23 cellular contexts compared by ENCODE assay signal in genomic region chr2:241618836-241619235, GRCh38. TPM values are rescaled to one million over a fixed set of nuclear protein-coding genes. Genes with fewer than 3 reads are reported as not detected.
DNase-seq lines count a peak whose midpoint lies in the region; ATAC-seq and TF ChIP-seq lines count a peak whose summit lies in the region.
"Had no signal": no experiment of that assay in that cellular context is flagged by ENCODE, and none has a peak within 500 bp of the region (broad histone marks: within the 10 kb centered on the region; RNA-seq: fewer than 3 reads in every experiment).

No MANE protein-coding gene starts in this region.

- no peak for TF ChIP-seq POLR2A in right lobe of liver (IDR thresholded peaks at IDR 0.05)

- H3K4me1 ChIP-seq in DND-41 (ENCODE audit: insufficient read depth, low read length) (peaks cover 27% of the 10 kb centered on the region), right lobe of liver (peaks cover 0 to 9% (median 0%) of the 10 kb centered on the region in 4 donors)

- no peak overlapping the region for H3K4me3 Mint-ChIP-seq in activated naive CD8-positive, alpha-beta T cell
- H3K4me3 Mint-ChIP-seq in activated naive CD8-positive, alpha-beta T cell treated with anti-CD3 and anti-CD28 coated beads for 36 hours = no peak overlapping the region
- H3K4me3 Mint-ChIP-seq in activated CD4-positive, alpha-beta memory T cell treated with anti-CD3 and anti-CD28 coated beads for 36 hours = no peak overlapping the region
- no peak overlapping the region for H3K4me3 Mint-ChIP-seq in naive thymus-derived CD8-positive, alpha-beta T cell
- H3K4me3 Mint-ChIP-seq: stimulated activated naive B cell treated with anti-CD40 and anti-IgM and Interleukin-4, amounts not matched to agents 10 μg/mL and 1 μg/mL and 100 μg/mL, for 72 hours had no signal

- peaks cover 73% of the 10 kb centered on the region for H3K79me2 ChIP-seq in DND-41 (ENCODE audit: insufficient read depth, low read length)

- H3K27ac ChIP-seq in DND-41 (ENCODE audit: low read length) (peak overlapping the region; percentile 82), right lobe of liver (no peak overlapping the region)
- H3K27ac ChIP-seq: tibial nerve had no signal

- no peaks in the 10 kb centered on the region for H3K27me3 Mint-ChIP-seq in activated naive CD8-positive, alpha-beta T cell
- H3K27me3 Mint-ChIP-seq in activated naive CD8-positive, alpha-beta T cell treated with anti-CD3 and anti-CD28 coated beads for 36 hours = no peaks in the 10 kb centered on the region
- no peaks in the 10 kb centered on the region for H3K27me3 Mint-ChIP-seq in activated CD4-positive, alpha-beta memory T cell treated with anti-CD3 and anti-CD28 coated beads for 36 hours
- no peaks in the 10 kb centered on the region for H3K27me3 Mint-ChIP-seq in naive thymus-derived CD8-positive, alpha-beta T cell
- H3K27me3 Mint-ChIP-seq: stimulated activated naive B cell treated with anti-CD40 and anti-IgM and Interleukin-4, amounts not matched to agents 10 μg/mL and 1 μg/mL and 100 μg/mL, for 72 hours; T-cell had no signal

- TF ChIP-seq CTCF in DND-41 (IDR thresholded peaks at IDR 0.05; ENCODE audit: borderline replicate concordance, extremely low read depth, low read length, poor library complexity, severe bottlenecking) = no peak
- no peak for TF ChIP-seq CTCF in right lobe of liver (IDR thresholded peaks at IDR 0.05)

- POLR2A ChIA-PET in activated CD4-positive, alpha-beta memory T cell treated with anti-CD3 and anti-CD28 coated beads for 36 hours (lab: Charles Lee) = no interaction called here
- POLR2A ChIA-PET in naive thymus-derived CD8-positive, alpha-beta T cell (lab: Charles Lee) = interaction anchor here (1.1 kb wide), 1 partner anchor 83 kb away, joined by 3 read pairs; the partner anchor contains the start of gene ING5

- H3K9me3 ChIP-seq in DND-41 (ENCODE audit: insufficient read depth, low read length, severe bottlenecking) (no peaks in the 10 kb centered on the region), right lobe of liver (no peaks in the 10 kb centered on the region)
- H3K9me3 ChIP-seq: left lung, mucosa of descending colon, tibial nerve had no signal

- H2AFZ ChIP-seq in DND-41 (ENCODE audit: low read depth, low read length) = no peak overlapping the region

- H3K36me3 ChIP-seq in DND-41 (ENCODE audit: insufficient read depth, low read length) = peaks cover 45% of the 10 kb centered on the region
- H3K36me3 ChIP-seq in right lobe of liver = peaks cover 0 to 5% (median 0%) of the 10 kb centered on the region in 4 donors

- 90% methylated on average over 2 of the region's 12 CpGs for WGBS in right lobe of liver (ENCODE audit: insufficient coverage, low coverage, low lambda C conversion rate, missing lambda C conversion rate)

- H3K4me3 ChIP-seq in DND-41 (ENCODE audit: low read depth in 1 of 2, low read length in 2 of 2) = no peak overlapping the region
- no peak overlapping the region for H3K4me3 ChIP-seq in right lobe of liver
- H3K4me3 ChIP-seq: left lung, mucosa of descending colon, tibial nerve had no signal

- peaks cover 23% of the 10 kb centered on the region for H4K20me1 ChIP-seq in DND-41 (ENCODE audit: insufficient read depth, low read length)

- peaks cover 49% of the 10 kb centered on the region for H3K4me1 Mint-ChIP-seq in activated naive CD8-positive, alpha-beta T cell (ENCODE audit: low read depth)
- H3K4me1 Mint-ChIP-seq in activated naive CD8-positive, alpha-beta T cell treated with anti-CD3 and anti-CD28 coated beads for 36 hours = peaks cover 31% of the 10 kb centered on the region
- H3K4me1 Mint-ChIP-seq in activated CD4-positive, alpha-beta memory T cell treated with anti-CD3 and anti-CD28 coated beads for 36 hours (ENCODE audit: low read depth) = peaks cover 47% of the 10 kb centered on the region
- peaks cover 18 to 41% (median 39%) of the 10 kb centered on the region in 4 donors for H3K4me1 Mint-ChIP-seq in naive thymus-derived CD8-positive, alpha-beta T cell

- no peak for DNase-seq in activated naive CD8-positive, alpha-beta T cell treated with anti-CD3 and anti-CD28 coated beads for 36 hours
- no peak for DNase-seq in DND-41
- DNase-seq in activated CD4-positive, alpha-beta memory T cell treated with anti-CD3 and anti-CD28 coated beads for 36 hours = no peak
- DNase-seq in naive thymus-derived CD8-positive, alpha-beta T cell = no peak
- DNase-seq in right lobe of liver = no peak
- no peak for DNase-seq in AG08395 (ENCODE audit: low spot score)
- DNase-seq: activated CD8-positive, alpha-beta memory T cell treated with anti-CD3 and anti-CD28 coated beads for 24 hours; activated effector memory CD4-positive, alpha-beta T cell treated with anti-CD3 and anti-CD28 coated beads, Interleukin-2, amount 50 U/mL, for 16 hours; cerebellar nuclear complex; COR-L47; Kasumi-1; mucosa of descending colon; NCI-H1105 treated with DMSO at 0.1 percent for 48 hours; NCI-H2107; NCI-H510A treated with DMSO at 0.1 percent for 48 hours; SHP77 treated with DMSO at 0.1 percent for 48 hours; stimulated activated naive B cell treated with anti-CD40 and anti-IgM and Interleukin-4, amounts not matched to agents 10 μg/mL and 1 μg/mL and 100 μg/mL, for 72 hours; T-cell had no signal

- H3K4me2 ChIP-seq in DND-41 (ENCODE audit: insufficient read depth, low read length) = peak overlapping the region; percentile 83

- peaks cover 3% of the 10 kb centered on the region for H3K9me3 Mint-ChIP-seq in activated naive CD8-positive, alpha-beta T cell (ENCODE audit: low read depth)
- H3K9me3 Mint-ChIP-seq in activated naive CD8-positive, alpha-beta T cell treated with anti-CD3 and anti-CD28 coated beads for 36 hours = peaks cover 8% of the 10 kb centered on the region
- peaks cover 15% of the 10 kb centered on the region for H3K9me3 Mint-ChIP-seq in activated CD4-positive, alpha-beta memory T cell treated with anti-CD3 and anti-CD28 coated beads for 36 hours
- peaks cover 0 to 3% (median 0%) of the 10 kb centered on the region in 9 donors for H3K9me3 Mint-ChIP-seq in naive thymus-derived CD8-positive, alpha-beta T cell
- H3K9me3 Mint-ChIP-seq: T-cell had no signal

- peak overlapping the region; percentile 28 for H3K27ac Mint-ChIP-seq in activated naive CD8-positive, alpha-beta T cell
- no peak overlapping the region for H3K27ac Mint-ChIP-seq in activated naive CD8-positive, alpha-beta T cell treated with anti-CD3 and anti-CD28 coated beads for 36 hours
- H3K27ac Mint-ChIP-seq in activated CD4-positive, alpha-beta memory T cell treated with anti-CD3 and anti-CD28 coated beads for 36 hours = peak overlapping the region; percentile 87
- H3K27ac Mint-ChIP-seq in naive thymus-derived CD8-positive, alpha-beta T cell = peak overlapping the region in 7 of 10 donors; percentile 4 to 96 (median 89)

- H3K9ac ChIP-seq in DND-41 (ENCODE audit: low read depth, low read length) = peak overlapping the region; percentile 58

- no peaks in the 10 kb centered on the region for H3K27me3 ChIP-seq in DND-41 (ENCODE audit: insufficient read depth, low read length, poor library complexity)
- H3K27me3 ChIP-seq in right lobe of liver = no peaks in the 10 kb centered on the region
- H3K27me3 ChIP-seq: left lung, tibial nerve had no signal

- ATAC-seq in DND-41 (ENCODE audit: insufficient read depth, low read depth) = no peak
- ATAC-seq in naive thymus-derived CD8-positive, alpha-beta T cell = no peak
- no peak for ATAC-seq in right lobe of liver
- no peak for ATAC-seq in HG02571 (IDR thresholded peaks at IDR 0.05; ENCODE audit: unreplicated experiment)
- ATAC-seq: left lung; mucosa of descending colon; sciatic nerve; stimulated activated naive B cell treated with anti-CD40 and anti-IgM and Interleukin-4, amounts not matched to agents 10 μg/mL and 1 μg/mL and 100 μg/mL, for 72 hours; T-cell had no signal

- H3K36me3 Mint-ChIP-seq in activated naive CD8-positive, alpha-beta T cell = peaks cover 7% of the 10 kb centered on the region
- peaks cover 41% of the 10 kb centered on the region for H3K36me3 Mint-ChIP-seq in activated naive CD8-positive, alpha-beta T cell treated with anti-CD3 and anti-CD28 coated beads for 36 hours
- peaks cover 15% of the 10 kb centered on the region for H3K36me3 Mint-ChIP-seq in activated CD4-positive, alpha-beta memory T cell treated with anti-CD3 and anti-CD28 coated beads for 36 hours
- H3K36me3 Mint-ChIP-seq in naive thymus-derived CD8-positive, alpha-beta T cell = peaks cover 0 to 5% (median 0%) of the 10 kb centered on the region in 3 donors

- intact Hi-C loops in activated CD4-positive, alpha-beta memory T cell treated with anti-CD3 and anti-CD28 coated beads for 36 hours (cut with micrococcal nuclease) = loop anchor here (1.0 to 5.0 kb wide), 2 partner anchors 9 to 262 kb away; partner anchors contain the start of gene FARP2
- intact Hi-C loops in right lobe of liver (cut with DNase I) = no loop called here

- CTCF ChIA-PET in activated CD4-positive, alpha-beta memory T cell treated with anti-CD3 and anti-CD28 coated beads for 36 hours (lab: Charles Lee) = interaction anchor here (1.1 kb wide), 1 partner anchor 250 kb away, joined by 3 read pairs; no protein-coding TSS in a partner anchor

RNA-seq across cellular contexts. Expression of gene THAP4, which starts 18.1 kb away (rescaled TPM):
- 10 to 100 TPM; 54.8 to 55.0 TPM for total RNA-seq in activated naive CD8-positive, alpha-beta T cell treated with anti-CD3 and anti-CD28 coated beads for 36 hours
- 10 to 100 TPM; 43.7 to 44.5 TPM for total RNA-seq in activated CD4-positive, alpha-beta memory T cell treated with anti-CD3 and anti-CD28 coated beads for 36 hours
- total RNA-seq in naive thymus-derived CD8-positive, alpha-beta T cell = 10 to 100 TPM; 28.4 to 31.8 TPM
- polyA plus RNA-seq in naive thymus-derived CD8-positive, alpha-beta T cell = 10 to 100 TPM; 29.6 to 58.4 (median 38.9) TPM
- total RNA-seq in right lobe of liver = 10 to 100 TPM; 22.1 to 39.2 (median 25.0) TPM

RNA-seq across cellular contexts. Expression of gene ATG4B, which starts 18.7 kb away (rescaled TPM):
- total RNA-seq in activated naive CD8-positive, alpha-beta T cell treated with anti-CD3 and anti-CD28 coated beads for 36 hours = 10 to 100 TPM; 72.5 to 73.8 TPM
- 10 to 100 TPM; 85.0 to 85.9 TPM for total RNA-seq in activated CD4-positive, alpha-beta memory T cell treated with anti-CD3 and anti-CD28 coated beads for 36 hours
- 100 to 1,000 TPM; 103 to 104 TPM for total RNA-seq in naive thymus-derived CD8-positive, alpha-beta T cell
- 10 to 100 TPM; 45.8 to 60.1 (median 46.5) TPM for polyA plus RNA-seq in naive thymus-derived CD8-positive, alpha-beta T cell
- total RNA-seq in right lobe of liver = 10 to 100 TPM; 20.6 to 49.8 (median 39.3) TPM
